ENCODE assay signal across 23 cellular contexts in genomic region chr1:116732726-116733125, GRCh38. TPM values are rescaled to one million over a fixed set of nuclear protein-coding genes. Genes with fewer than 3 reads are reported as not detected.
DNase-seq lines count a peak whose midpoint lies in the region; ATAC-seq, FAIRE-seq and TF ChIP-seq lines count a peak whose summit lies in the region.
"Had no signal": no experiment of that assay in that cellular context is flagged by ENCODE, and none has a peak within 500 bp of the region (broad histone marks: within the 10 kb centered on the region; RNA-seq: fewer than 3 reads in every experiment).

No MANE protein-coding gene starts in this region.

- TF ChIP-seq EP300 in GM12878 (IDR thresholded peaks at IDR 0.05; ENCODE audit: borderline replicate concordance in 1 of 2, control insufficient read depth in 1 of 2, low read depth in 2 of 2, low read length in 2 of 2): no peak

- no peak overlapping the region for H3K27ac ChIP-seq in GM12878 (ENCODE audit: control insufficient read depth, insufficient read depth)
- H3K27ac ChIP-seq: BLaER1 treated with 17β-estradiol and CSF1 and Interleukin-3, amounts not matched to agents 10 nM and 100 nM; HL-60 had no signal

- H3K4me2 ChIP-seq in GM12878 (ENCODE audit: control insufficient read depth, insufficient read depth): no peak overlapping the region

- peaks cover 12% of the 10 kb centered on the region for H3K4me1 ChIP-seq in GM12878 (ENCODE audit: control insufficient read depth, insufficient read depth, low read length)

- H3K4me3 ChIP-seq in GM12878: no peak overlapping the region
- H3K4me3 ChIP-seq: BLaER1 treated with 17β-estradiol and CSF1 and Interleukin-3, amounts not matched to agents 10 nM and 100 nM; K562 had no signal

- POLR2A ChIA-PET in GM12878 (lab: Charles Lee): interaction anchor here (0.7 to 1.7 kb wide), 2 partner anchors 186 to 328 kb away, joined by 3 to 7 read pairs; partner anchors contain the start of gene TTF2

- ATAC-seq in HG02588 (IDR thresholded peaks at IDR 0.05; ENCODE audit: unreplicated experiment): peak; percentile 60
- ATAC-seq in GM12878: peak; percentile 24; the same call in 2 of the 3 replicates
- ATAC-seq: CD8-positive, alpha-beta T cell; HCT116; K562 had no signal

- no peaks in the 10 kb centered on the region for H3K79me2 ChIP-seq in GM12878 (ENCODE audit: control insufficient read depth, insufficient read depth, low read length)

- no peak for DNase-seq in GM12891 (ENCODE audit: insufficient read length, low spot score)
- no peak for DNase-seq in GM18507 (ENCODE audit: extremely low spot score, insufficient read length, low read depth)
- DNase-seq in GM12878 (ENCODE audit: low read depth, low spot score): no peak
- DNase-seq in activated CD4-positive, alpha-beta T cell treated with anti-CD3 and anti-CD28 coated beads for 4 hours: no peak
- DNase-seq in NCI-H1436 treated with DMSO at 0.1 percent for 48 hours (lab: John Stamatoyannopoulos, UW): no peak
- DNase-seq in NCI-H146 treated with DMSO at 0.1 percent for 48 hours (lab: John Stamatoyannopoulos, UW; ENCODE audit: unreplicated experiment): no peak
- DNase-seq: Calu3; CD8-positive, alpha-beta T cell; DND-41; EL; GOT3; H7; HFFc6; IMR-90 had no signal

- TF ChIP-seq RAD21 in GM12878 (IDR thresholded peaks at IDR 0.05; ENCODE audit: insufficient read depth, low read depth, low read length): no peak

- no peaks in the 10 kb centered on the region for H4K20me1 ChIP-seq in GM12878 (ENCODE audit: control insufficient read depth, insufficient read depth)
- H4K20me1 ChIP-seq: BLaER1 treated with 17β-estradiol and CSF1 and Interleukin-3, amounts not matched to agents 10 nM and 100 nM had no signal

- RAD21 ChIA-PET in GM12878 (lab: Charles Lee; ENCODE audit: unreplicated experiment): interaction anchor here (0.7 to 1.9 kb wide), 11 partner anchors 9 to 329 kb away, joined by 3 to 6 read pairs (median 5); no protein-coding TSS in a partner anchor

- intact Hi-C loops in GM12878 (cut with micrococcal nuclease; ENCODE audit: unreplicated experiment): no loop called here

- FAIRE-seq in GM12891 (lab: Jason Lieb, UNC) (no peak), GM18507 (lab: Jason Lieb, UNC) (peak; percentile 38), GM12878 (lab: Jason Lieb, UNC) (no peak)
- FAIRE-seq: GM19239, HTR-8/SVneo, K562 had no signal

- CTCF ChIA-PET in GM12878 (lab: Yijun Ruan, JAX): interaction anchor here (1.1 to 4.1 kb wide), 8 partner anchors 8 to 396 kb away, joined by 3 to 50 read pairs (median 8); no protein-coding TSS in a partner anchor

- H2AFZ ChIP-seq in GM12878 (ENCODE audit: control insufficient read depth, low read depth, low read length): no peak overlapping the region

- in situ Hi-C loops in GM12878 (cut with MboI): no loop called here

- SMC1A ChIA-PET in GM12878 (lab: Charles Lee; ENCODE audit: uncharacterized antibody, unreplicated experiment): interaction anchor here (0.8 to 3.6 kb wide), 17 partner anchors 24 to 327 kb away, joined by 3 to 18 read pairs (median 6); partner anchors contain the start of genes CD101 and TTF2

- WGBS in GM12878 (ENCODE audit: insufficient coverage, insufficient replicate concordance, low lambda C conversion rate, missing lambda C conversion rate): 73% methylated on average over 6 of the region's 6 CpGs

- H3K9ac ChIP-seq in GM12878 (ENCODE audit: control insufficient read depth, insufficient read depth, low read length): no peak overlapping the region
- H3K9ac ChIP-seq: BLaER1 treated with 17β-estradiol and CSF1 and Interleukin-3, amounts not matched to agents 10 nM and 100 nM had no signal

- no peaks in the 10 kb centered on the region for H3K27me3 ChIP-seq in GM12878 (replicated peaks in 1 of 2; ENCODE audit: control insufficient read depth in 2 of 2, insufficient read depth in 2 of 2, low read length in 1 of 2)
- H3K27me3 ChIP-seq: BLaER1 treated with 17β-estradiol and CSF1 and Interleukin-3, amounts not matched to agents 10 nM and 100 nM had no signal

- no peaks in the 10 kb centered on the region for H3K36me3 ChIP-seq in GM12878 (ENCODE audit: control insufficient read depth in 2 of 2, insufficient read depth in 2 of 2, low read length in 1 of 2)
- H3K36me3 ChIP-seq: BLaER1 treated with 17β-estradiol and CSF1 and Interleukin-3, amounts not matched to agents 10 nM and 100 nM had no signal

- BruUV-seq in GM12878 (replicated peaks; lab: Mats Ljungman, UMichigan): no TSS peak

- TF ChIP-seq CTCF in GM12878 (IDR thresholded peaks at IDR 0.05 in 2 of 3, conservative IDR thresholded peaks at IDR 0.05 in 1 of 3; ENCODE audit: control insufficient read depth in 2 of 3, extremely low read depth in 1 of 3, insufficient read depth in 1 of 3, low read depth in 3 of 3, low read length in 3 of 3): no peak

- no peak for TF ChIP-seq POLR2A in GM12891 (IDR thresholded peaks at IDR 0.05; ENCODE audit: low read depth, low read length)
- no peak for TF ChIP-seq POLR2A in GM12878 (IDR thresholded peaks at IDR 0.05; ENCODE audit: low read depth, low read length)

- no peaks in the 10 kb centered on the region; the same call in 2 of the 3 replicates for H3K9me3 ChIP-seq in GM12878 (replicated peaks; ENCODE audit: control insufficient read depth, insufficient read depth, low read length)
- H3K9me3 ChIP-seq: BLaER1 treated with 17β-estradiol and CSF1 and Interleukin-3, amounts not matched to agents 10 nM and 100 nM had no signal

TF ChIP-seq in GM12891, 5 proteins besides CTCF, POLR2A, EP300 and RAD21:
- TF ChIP-seq TAF1 (IDR thresholded peaks at IDR 0.05; ENCODE audit: low read depth, low read length): no peak
- TF ChIP-seq PAX5 (IDR thresholded peaks at IDR 0.05; ENCODE audit: insufficient read depth, low read length, severe bottlenecking): no peak
- no peak for TF ChIP-seq POU2F2 (IDR thresholded peaks at IDR 0.05; ENCODE audit: low read depth, low read length)
- no peak for TF ChIP-seq POLR2AphosphoS5 (IDR thresholded peaks at IDR 0.05; ENCODE audit: low read depth, low read length)
- 0 out of 2 replicates have a peak, but pooled peaks have one; percentile 17 for TF ChIP-seq SPI1 (IDR thresholded peaks at IDR 0.05; ENCODE audit: low read depth, low read length)
TF ChIP-seq in GM12891: peak in this region for 1.

TF ChIP-seq in GM12878, 131 proteins besides CTCF, POLR2A, EP300 and RAD21:
- TF ChIP-seq RUNX3 (IDR thresholded peaks at IDR 0.05; ENCODE audit: low read length) (peak; percentile 27; the same call in 1 of the 2 replicates), YY1 (IDR thresholded peaks at IDR 0.05; ENCODE audit: low read depth, low read length) (no peak), SPI1 (IDR thresholded peaks at IDR 0.05; ENCODE audit: borderline replicate concordance, insufficient read depth, low read depth, low read length) (0 out of 2 replicates have a peak, but pooled peaks have one; percentile 8), BCL11A (IDR thresholded peaks at IDR 0.05; ENCODE audit: low read depth, low read length) (no peak)

RNA-seq across cellular contexts. Expression of gene CD2, which starts 21.5 kb away (rescaled TPM):
- not detected for polyA plus RNA-seq in GM12891 (2012; ENCODE audit: low read depth, missing spikeins)
- 0.67 TPM in 1 of 2 replicates, not detected in the other for total RNA-seq in GM12878 (2013; cell fraction: nucleolus; rRNA removed)
- total RNA-seq in GM12878 (2014; rRNA removed): 1.4 and 3.1 TPM in 2 replicates
- total RNA-seq in GM12878 (2014; rRNA removed; fragmentation: Illumina TruSeq; extraction: Trizol): 4.1 and 4.8 TPM in 2 replicates
- total RNA-seq in GM12878 (2021): 2.4 and 2.9 TPM in 2 replicates
- polyA plus RNA-seq in GM12878 (2011; ENCODE audit: low read depth): not detected
- 0.12 and 0.15 TPM in 2 replicates for polyA plus RNA-seq in GM12878 (2011; rRNA removed)
- polyA plus RNA-seq in GM12878 (2011; cell fraction: cytosol; rRNA removed): 0.07 and 0.13 TPM in 2 replicates
- 0.15 TPM in 1 of 2 replicates, not detected in the other for polyA plus RNA-seq in GM12878 (2011; cell fraction: nucleus; rRNA removed)
- not detected in 2 replicates for polyA plus RNA-seq in GM12878 (2012)
- 4.2 and 8.8 TPM in 2 replicates for polyA plus RNA-seq in GM12878 (2014; fragmentation: Illumina TruSeq; extraction: Trizol)
- 1 to 10 TPM; 3.0 to 4.3 TPM for polyA plus RNA-seq in GM12878 (2014; fragmentation: Nextera tagmentation; extraction: Ambion mirVana)
- 1.8 and 2.7 TPM in 2 replicates for polyA plus RNA-seq in GM12878 (2014; rRNA removed)
- 1 to 10 TPM; 1.1 to 1.6 TPM for polyA plus RNA-seq in GM12878 (2016; fragmentation: Nextera tagmentation; extraction: Ambion mirVana)
- polyA minus RNA-seq in GM12878 (2011; rRNA and poly(A)+ RNA removed): 0.15 TPM in 1 of 2 replicates, not detected in the other
- not detected in 2 replicates for polyA minus RNA-seq in GM12878 (2011; cell fraction: cytosol; rRNA and poly(A)+ RNA removed)
- polyA minus RNA-seq in GM12878 (2011; cell fraction: nucleus; rRNA and poly(A)+ RNA removed): not detected in 2 replicates
- total RNA-seq: A172, Calu3, G401, H7, HFFc6, IMR-90 had no signal
- polyA plus RNA-seq: IMR-90 had no signal
